Comparison of ENCODE assay signal across 8 cellular contexts in the genomic region with DNA sequence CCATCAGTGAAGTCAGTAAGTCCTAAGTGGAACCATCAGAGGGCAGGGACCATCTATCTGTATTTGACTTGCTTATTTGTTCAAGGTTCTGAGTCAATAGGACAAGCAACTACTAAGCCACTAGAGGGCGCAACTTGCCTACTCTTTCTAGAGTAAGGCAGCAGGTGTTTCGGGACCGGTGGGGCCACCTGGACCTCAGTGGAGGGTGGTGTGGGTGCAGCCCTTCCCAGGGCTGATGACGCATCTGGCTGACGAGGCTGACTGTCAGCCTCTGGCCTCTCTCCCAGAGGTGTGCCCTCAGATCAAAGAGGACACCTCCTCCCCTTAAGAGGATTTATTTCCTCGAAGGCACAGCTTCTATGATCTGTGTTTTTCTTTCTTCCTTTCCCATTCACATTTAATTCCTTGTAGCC. TPM values are rescaled to one million over a fixed set of nuclear protein-coding genes. Genes with fewer than 3 reads are reported as not detected.
DNase-seq lines count a peak whose midpoint lies in the region; ATAC-seq and TF ChIP-seq lines count a peak whose summit lies in the region.

No MANE protein-coding gene starts in this region.

- H3K9ac ChIP-seq in GM23248 = no peak overlapping the region

- H3K4me3 ChIP-seq in GM23248 = no peak overlapping the region
- H3K4me3 ChIP-seq in MG63 = no peak overlapping the region

- DNase-seq in DMS53 (lab: John Stamatoyannopoulos, UW) = peak; percentile 99
- DNase-seq in GM23248 = peak; percentile 89
- DNase-seq in MG63 = peak; percentile 78
- peak; percentile 91 for DNase-seq in RKO (ENCODE audit: low spot score)
- DNase-seq in activated T-cell treated with anti-CD3 and anti-CD28 coated beads, Interleukin-2, amount 50 U/mL, for 72 hours = peak; percentile 88 to 89
- DNase-seq in fibroblast of gingiva (ENCODE audit: low read depth) = peak; percentile 69
- peak; percentile 75 for DNase-seq in nephron progenitor cell
- peak in 41 of 49 donors; percentile 8 to 98 (median 55) for DNase-seq in substantia nigra (lab: John Stamatoyannopoulos, UW)

- H3K4me3 Mint-ChIP-seq in activated T-cell treated with anti-CD3 and anti-CD28 coated beads, Interleukin-2, amount 50 U/mL, for 72 hours = no peak overlapping the region
- no peak overlapping the region for H3K4me3 Mint-ChIP-seq in nephron progenitor cell

- peaks cover 3 to 5% of the 10 kb centered on the region in 2 donors for H3K36me3 Mint-ChIP-seq in activated T-cell treated with anti-CD3 and anti-CD28 coated beads, Interleukin-2, amount 50 U/mL, for 72 hours (ENCODE audit: insufficient read depth in 2 of 2)
- H3K36me3 Mint-ChIP-seq in nephron progenitor cell (ENCODE audit: low read depth) = no peaks in the 10 kb centered on the region

- no peaks in the 10 kb centered on the region for H3K27me3 Mint-ChIP-seq in activated T-cell treated with anti-CD3 and anti-CD28 coated beads, Interleukin-2, amount 50 U/mL, for 72 hours (ENCODE audit: low read depth)
- peaks cover 41% of the 10 kb centered on the region for H3K27me3 Mint-ChIP-seq in nephron progenitor cell (ENCODE audit: low read depth, poor library complexity)

- peak; percentile 96 to 97 for ATAC-seq in activated T-cell treated with anti-CD3 and anti-CD28 coated beads, Interleukin-2, amount 50 U/mL, for 72 hours (replicated peaks in 1 of 2)

- H3K27ac Mint-ChIP-seq in activated T-cell treated with anti-CD3 and anti-CD28 coated beads, Interleukin-2, amount 50 U/mL, for 72 hours = no peak overlapping the region
- H3K27ac Mint-ChIP-seq in nephron progenitor cell = no peak overlapping the region

- 13 to 16% methylated on average over 6 of the region's 6 CpGs for WGBS in GM23248 (ENCODE audit: low coverage in 1 of 2, low lambda C conversion rate in 2 of 2, missing lambda C conversion rate in 2 of 2), 2 experiments

- H2AFZ ChIP-seq in GM23248 = no peak overlapping the region

- no peaks in the 10 kb centered on the region for H4K20me1 ChIP-seq in GM23248 (ENCODE audit: insufficient read depth)

- TF ChIP-seq CTCF in nephron progenitor cell (IDR thresholded peaks at IDR 0.05) = peak; percentile 84

- H3K4me1 Mint-ChIP-seq in activated T-cell treated with anti-CD3 and anti-CD28 coated beads, Interleukin-2, amount 50 U/mL, for 72 hours (ENCODE audit: low read depth) = peaks cover 12% of the 10 kb centered on the region
- peaks cover 7% of the 10 kb centered on the region for H3K4me1 Mint-ChIP-seq in nephron progenitor cell

- no peaks in the 10 kb centered on the region for H3K9me2 ChIP-seq in GM23248 (ENCODE audit: insufficient read depth)

- H3K36me3 ChIP-seq in GM23248 (ENCODE audit: low read depth) (no peaks in the 10 kb centered on the region), MG63 (peaks cover 4% of the 10 kb centered on the region)

- H3K4me2 ChIP-seq in GM23248 (ENCODE audit: unreplicated experiment) = no peak overlapping the region

- H3K9me3 ChIP-seq in GM23248 (ENCODE audit: low read depth) (no peaks in the 10 kb centered on the region), MG63 (no peaks in the 10 kb centered on the region)

- H3K27ac ChIP-seq in GM23248 (no peak overlapping the region), substantia nigra (ENCODE audit: low read depth, low read length, poor library complexity, severe bottlenecking) (no peak overlapping the region)

- in situ Hi-C loops in GM23248 (cut with MboI) = loop anchor here (10.0 kb wide), 1 partner anchor 193 kb away; no protein-coding TSS in a partner anchor

- H3K9me3 Mint-ChIP-seq in activated T-cell treated with anti-CD3 and anti-CD28 coated beads, Interleukin-2, amount 50 U/mL, for 72 hours = no peaks in the 10 kb centered on the region
- H3K9me3 Mint-ChIP-seq in nephron progenitor cell = no peaks in the 10 kb centered on the region

- no peaks in the 10 kb centered on the region for H3F3A ChIP-seq in GM23248 (ENCODE audit: insufficient read depth)

- peaks cover 8% of the 10 kb centered on the region for H3K79me2 ChIP-seq in GM23248 (ENCODE audit: insufficient read depth)

- 0 out of 2 replicates have a peak, but pooled peaks cover 4% of the 10 kb centered on the region for H3K4me1 ChIP-seq in GM23248 (ENCODE audit: insufficient read depth)

- H3K27me3 ChIP-seq in GM23248 (replicated peaks; ENCODE audit: insufficient read depth) (no peaks in the 10 kb centered on the region), MG63 (no peaks in the 10 kb centered on the region)

RNA-seq across cellular contexts. Expression of a gene that starts 6.6 kb away (rescaled TPM):
- total RNA-seq in GM23248 (2014; rRNA removed; shearing (Covaris generic)) = 17.3 and 29.0 TPM in 2 replicates
- 28.1 and 28.3 TPM in 2 replicates for polyA plus RNA-seq in GM23248 (2016; fragmentation: Nextera tagmentation; extraction: Ambion mirVana)
- total RNA-seq in MG63 (2014; rRNA removed; shearing (Covaris generic); ENCODE audit: low replicate concordance) = 11.2 and 17.8 TPM in 2 replicates
- 10 to 100 TPM; 13.0 to 19.2 TPM for total RNA-seq in activated T-cell treated with anti-CD3 and anti-CD28 coated beads, Interleukin-2, amount 50 U/mL, for 72 hours

RNA-seq across cellular contexts. Expression of a gene that starts 15.1 kb away (rescaled TPM):
- 12.0 and 12.3 TPM in 2 replicates for total RNA-seq in GM23248 (2014; rRNA removed; shearing (Covaris generic))
- polyA plus RNA-seq in GM23248 (2016; fragmentation: Nextera tagmentation; extraction: Ambion mirVana) = 5.4 and 6.0 TPM in 2 replicates
- total RNA-seq in MG63 (2014; rRNA removed; shearing (Covaris generic); ENCODE audit: low replicate concordance) = 1.6 and 4.7 TPM in 2 replicates
- 10 to 100 TPM; 18.6 to 20.1 TPM for total RNA-seq in activated T-cell treated with anti-CD3 and anti-CD28 coated beads, Interleukin-2, amount 50 U/mL, for 72 hours
